In the genomic region with DNA sequence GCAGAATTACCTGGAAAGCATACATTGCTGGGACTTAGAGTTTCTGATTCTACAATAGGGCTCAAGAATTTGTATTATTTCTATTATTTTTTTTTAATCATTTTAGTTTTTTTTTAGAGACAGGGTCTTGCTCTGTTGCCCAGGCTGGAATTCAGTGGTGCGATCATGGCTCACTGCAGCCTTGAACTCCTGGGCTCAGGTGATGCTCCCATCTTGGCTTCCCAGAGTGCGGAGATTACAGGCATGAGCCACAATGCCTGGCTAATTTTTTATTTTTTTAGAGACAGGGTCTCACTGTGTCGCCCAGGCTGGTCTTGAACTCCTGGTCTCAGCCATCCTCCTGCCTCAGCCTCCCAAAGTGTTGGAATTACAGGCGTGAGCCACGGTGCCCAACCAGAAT, we compare ENCODE assay signal across 28 cellular contexts.
"Had no signal": no experiment of that assay in that cellular context is flagged by ENCODE, and none has a peak within 500 bp of the region (broad histone marks: within the 10 kb centered on the region; RNA-seq: fewer than 3 reads in every experiment).

No MANE protein-coding gene starts in this region.

- H3K36me3 ChIP-seq: left lung, lower lobe of right lung, ovary, right atrium auricular region, thyroid gland, transverse colon, upper lobe of left lung, vagina had no signal

- DNase-seq: hippocampal formation; immature natural killer cell; kidney; left colon; left lung; lower lobe of right lung; mammary epithelial cell; midbrain; mucosa of descending colon; naive thymus-derived CD4-positive, alpha-beta T cell; ovary; stimulated activated CD4-positive, alpha-beta T cell treated with anti-CD3 and anti-CD28 coated beads, Interleukin-12 subunit alpha, Interleukin-12 subunit beta, amount 100 ng/mL, for 4 hours; stimulated activated CD4-positive, alpha-beta T cell treated with anti-CD3 and anti-CD28 coated beads, Interleukin-15, amount 100 ng/mL, for 24 hours; stimulated activated CD4-positive, alpha-beta T cell treated with anti-CD3 and anti-CD28 coated beads, Interleukin-2, amount 100 ng/mL, for 24 hours; stimulated activated CD4-positive, alpha-beta T cell treated with anti-CD3 and anti-CD28 coated beads, Interleukin-4, amount 100 ng/mL, for 1 hour; stimulated activated naive B cell treated with anti-CD40 and anti-IgM and Interleukin-4, amounts not matched to agents 10 μg/mL and 1 μg/mL and 100 μg/mL, for 72 hours; stimulated activated naive CD8-positive, alpha-beta T cell treated with anti-CD3 and anti-CD28 coated beads, Interleukin-15, Interleukin-2, amounts not matched to agents 100 U/mL and 50 U/mL, for 24 hours; stomach; testis; thyroid gland; transverse colon; upper lobe of left lung had no signal

- H3K27ac ChIP-seq: left lung, lower lobe of right lung, ovary, right atrium auricular region, skin epidermis, stomach, testis, thyroid gland, transverse colon, upper lobe of left lung, vagina had no signal

- H3K27me3 ChIP-seq: left lung, ovary, right atrium auricular region, stomach, testis, thyroid gland, transverse colon, upper lobe of left lung, vagina had no signal

- FAIRE-seq: islet of Langerhans, kidney had no signal

- H3K4me1 ChIP-seq: right atrium auricular region, testis, thyroid gland, transverse colon, vagina had no signal

- ATAC-seq: left colon; lower lobe of right lung; mucosa of descending colon; naive thymus-derived CD4-positive, alpha-beta T cell; natural killer cell treated with Interleukin-12 subunit alpha and Interleukin-12 subunit beta and Interleukin-15 and Interleukin-18, amount 100 ng/mL, for 72 hours; sciatic nerve; stimulated activated naive B cell treated with anti-CD40 and anti-IgM and Interleukin-4, amounts not matched to agents 10 μg/mL and 1 μg/mL and 100 μg/mL, for 72 hours; stimulated activated naive CD8-positive, alpha-beta T cell treated with anti-CD3 and anti-CD28 coated beads, Interleukin-15, Interleukin-2, amounts not matched to agents 100 U/mL and 50 U/mL, for 24 hours had no signal

- H3K4me3 ChIP-seq: left lung, lower lobe of right lung, mucosa of descending colon, ovary, right atrium auricular region, skin epidermis, stomach, testis, thyroid gland, transverse colon, upper lobe of left lung, vagina had no signal

- H3K9me3 ChIP-seq: left lung, lower lobe of right lung, mucosa of descending colon, ovary, right atrium auricular region, stomach, testis, thyroid gland, transverse colon, upper lobe of left lung, vagina had no signal
